Comparison of ENCODE assay signal across 27 cellular contexts in the genomic region with DNA sequence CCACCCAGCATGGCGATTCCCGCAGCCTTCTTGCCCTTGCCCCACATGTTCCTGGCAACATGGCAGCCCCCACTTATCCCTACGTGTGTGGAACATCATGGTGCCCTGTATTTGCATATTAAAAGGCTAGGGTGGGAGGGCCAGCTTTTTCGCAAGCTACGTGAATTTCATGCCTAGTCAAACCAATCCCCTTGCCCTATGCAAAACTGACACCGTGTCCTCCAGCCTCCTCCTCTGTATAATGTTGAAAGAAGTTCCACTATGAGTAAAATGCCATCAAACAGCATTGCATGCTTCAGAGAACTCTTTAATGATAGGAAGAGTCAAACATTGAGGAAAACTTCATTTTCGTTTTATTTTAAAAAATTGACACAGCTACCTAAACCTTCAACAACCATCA.
"Had no signal": no experiment of that assay in that cellular context is flagged by ENCODE, and none has a peak within 500 bp of the region (broad histone marks: within the 10 kb centered on the region; RNA-seq: fewer than 3 reads in every experiment).

No MANE protein-coding gene starts in this region.

- H3K4me3 ChIP-seq: colonic mucosa, coronary artery, dorsolateral prefrontal cortex, esophagus muscularis mucosa, esophagus squamous epithelium, gastrocnemius medialis, gastroesophageal sphincter, heart left ventricle, heart right ventricle had no signal

- H3K4me1 ChIP-seq: colonic mucosa, esophagus muscularis mucosa, esophagus squamous epithelium, foreskin keratinocyte, gastrocnemius medialis, gastroesophageal sphincter, heart left ventricle, heart right ventricle had no signal

- H3K27ac ChIP-seq: colonic mucosa, coronary artery, dorsolateral prefrontal cortex, epithelial cell of prostate, esophagus muscularis mucosa, esophagus squamous epithelium, foreskin keratinocyte, gastrocnemius medialis, gastroesophageal sphincter, heart left ventricle, heart right ventricle had no signal

- FAIRE-seq: colon, endometrium, endothelial cell of umbilical vein, frontal cortex had no signal

- DNase-seq: colonic mucosa; cortex of kidney; dermis blood vessel endothelial cell; dorsolateral prefrontal cortex; effector CD4-positive, alpha-beta T cell; effector CD8-positive, alpha-beta T cell; effector memory CD4-positive, alpha-beta T cell; effector memory CD8-positive, alpha-beta T cell; endodermal cell; erythroblast; esophagus squamous epithelium; foreskin fibroblast; foreskin keratinocyte; foreskin melanocyte; gastrocnemius medialis; glutamatergic neuron; head of caudate nucleus; heart left ventricle; heart right ventricle had no signal

- H3K9me3 ChIP-seq: colonic mucosa, esophagus muscularis mucosa, esophagus squamous epithelium, gastrocnemius medialis, gastroesophageal sphincter had no signal

- H3K27me3 ChIP-seq: colonic mucosa, dorsolateral prefrontal cortex, esophagus muscularis mucosa, esophagus squamous epithelium, foreskin keratinocyte, gastrocnemius medialis, gastroesophageal sphincter, heart left ventricle, heart right ventricle had no signal

- H3K36me3 ChIP-seq: colonic mucosa, esophagus muscularis mucosa, esophagus squamous epithelium, gastrocnemius medialis, gastroesophageal sphincter, heart left ventricle, heart right ventricle had no signal
